8 cellular contexts compared by ENCODE assay signal in genomic region chr15:31434418-31435255, GRCh38.
DNase-seq lines count a peak whose midpoint lies in the region; ATAC-seq and TF ChIP-seq lines count a peak whose summit lies in the region.

No MANE protein-coding gene starts in this region.

- H3K27ac ChIP-seq in GM23338 (ENCODE audit: low read depth): no peak overlapping the region
- peak overlapping the region; percentile 64 for H3K27ac ChIP-seq in skeletal muscle tissue (ENCODE audit: low read depth, low read length)

- no peak overlapping the region; the same call in 1 of the 2 replicates for H3K4me2 ChIP-seq in GM23338

- H3K27me3 ChIP-seq in GM23338 (ENCODE audit: insufficient read depth) (peaks cover under 1% of the 10 kb centered on the region; the same call in 1 of the 2 replicates), skeletal muscle tissue (ENCODE audit: control insufficient read depth in 3 of 3, insufficient read depth in 3 of 3, low read length in 3 of 3) (no peaks in the 10 kb centered on the region)

- no peaks in the 10 kb centered on the region for H3K36me3 ChIP-seq in GM23338 (ENCODE audit: insufficient read depth)
- H3K36me3 ChIP-seq in skeletal muscle tissue (ENCODE audit: control insufficient read depth in 3 of 3, insufficient read depth in 3 of 3, low read length in 3 of 3): no peaks in the 10 kb centered on the region

- peak overlapping the region; percentile 14; the same call in 1 of the 2 replicates for H3K27ac Mint-ChIP-seq in GM23338

- H2AFZ ChIP-seq in GM23338: peak overlapping the region; percentile 89

- H3K4me3 Mint-ChIP-seq in GM23338: 0 out of 3 replicates have a peak overlapping the region, but pooled peaks have one; percentile 8

- peaks cover 12% of the 10 kb centered on the region for H3K4me1 Mint-ChIP-seq in GM23338

- H4K20me1 ChIP-seq in GM23338 (replicated peaks; ENCODE audit: insufficient read depth): no peaks in the 10 kb centered on the region

- peak; percentile 88 for DNase-seq in Daoy (ENCODE audit: low read depth)
- DNase-seq in GM23338 (ENCODE audit: low spot score): peak; percentile 11
- peak; percentile 48 for DNase-seq in NCI-H226
- peak; percentile 73 for DNase-seq in activated T-cell treated with anti-CD3 and anti-CD28 coated beads for 48 hours (ENCODE audit: low read depth)
- peak; percentile 88 for DNase-seq in fibroblast of villous mesenchyme (ENCODE audit: low read depth)
- no peak for DNase-seq in C1 segment of cervical spinal cord (lab: John Stamatoyannopoulos, UW)
- no peak for DNase-seq in DMS79 treated with DMSO at 0.1 percent for 48 hours (lab: John Stamatoyannopoulos, UW)

- no peaks in the 10 kb centered on the region; the same call in 2 of the 3 replicates for H3K9me3 Mint-ChIP-seq in GM23338

- H3K27me3 Mint-ChIP-seq in GM23338 (ENCODE audit: insufficient read depth, low read depth, poor library complexity): peaks cover 17% of the 10 kb centered on the region

- no peaks in the 10 kb centered on the region for H3K36me3 Mint-ChIP-seq in GM23338 (ENCODE audit: low read depth)

- H3K9me3 ChIP-seq in skeletal muscle tissue (ENCODE audit: control insufficient read depth in 3 of 3, low read length in 3 of 3): no peaks in the 10 kb centered on the region

- peaks cover 10% of the 10 kb centered on the region for H3K4me1 ChIP-seq in GM23338 (ENCODE audit: insufficient read depth)
- H3K4me1 ChIP-seq in skeletal muscle tissue (ENCODE audit: control insufficient read depth in 3 of 3, insufficient read depth in 3 of 3, low read length in 3 of 3): peaks cover 8 to 19% (median 12%) of the 10 kb centered on the region in 3 donors

- H3K79me2 ChIP-seq in GM23338 (replicated peaks; ENCODE audit: insufficient read depth): no peaks in the 10 kb centered on the region

- TF ChIP-seq CTCF in GM23338 (conservative IDR thresholded peaks at IDR 0.05; ENCODE audit: low read depth in 2 of 2) (no peak), fibroblast of villous mesenchyme (IDR thresholded peaks at IDR 0.05; ENCODE audit: insufficient read depth, low read depth, low read length) (no peak)

- H3K4me3 ChIP-seq in GM23338 (no peak overlapping the region), fibroblast of villous mesenchyme (ENCODE audit: low read depth, low read length) (no peak overlapping the region), skeletal muscle tissue (ENCODE audit: low read length in 3 of 3) (peak overlapping the region in 2 of 3 donors; percentile 16 to 39)

- peak overlapping the region in 1 of 3 donors; percentile 40 for H3K9ac ChIP-seq in skeletal muscle tissue (ENCODE audit: low read depth in 1 of 3, low read length in 3 of 3)

- no peaks in the 10 kb centered on the region for H3F3A ChIP-seq in GM23338 (replicated peaks; ENCODE audit: low read depth)

- ATAC-seq in GM23338: peak; percentile 9; the same call in 2 of the 3 replicates

- no peaks in the 10 kb centered on the region for H3K9me2 ChIP-seq in GM23338 (ENCODE audit: insufficient read depth)

TF ChIP-seq in GM23338, 12 proteins besides CTCF, POLR2A, EP300 and RAD21 (continues in another document):
- TF ChIP-seq STAT1 (IDR thresholded peaks at IDR 0.05; ENCODE audit: unreplicated experiment) (no peak), EZH2phosphoT487 (IDR thresholded peaks at IDR 0.05; ENCODE audit: unreplicated experiment) (no peak), ETS1 (IDR thresholded peaks at IDR 0.05) (no peak), ZNF331 (CRISPR knock-in tag; IDR thresholded peaks at IDR 0.05; ENCODE audit: low read depth) (no peak), REST (IDR thresholded peaks at IDR 0.05; ENCODE audit: unreplicated experiment) (no peak), NANOG (IDR thresholded peaks at IDR 0.05; ENCODE audit: borderline replicate concordance) (no peak), EZH2 (IDR thresholded peaks at IDR 0.05; ENCODE audit: low read depth, unreplicated experiment) (no peak), CREB1 (CRISPR knock-in tag; IDR thresholded peaks at IDR 0.05; ENCODE audit: low read depth) (no peak), POLR2AphosphoS5 (IDR thresholded peaks at IDR 0.05; ENCODE audit: low read depth) (no peak)

Comparison
In these comparisons a context has a peak if more than half of its experiments do, and no peak if none do; other contexts are left out.
1. DNase-seq: peak in Daoy (single experiment), GM23338 (single experiment), NCI-H226 (single experiment), activated T-cell treated with anti-CD3 and anti-CD28 coated beads for 48 hours (single experiment) and fibroblast of villous mesenchyme (single experiment); none in C1 segment of cervical spinal cord (0 of 14) and DMS79 treated with DMSO at 0.1 percent for 48 hours (single experiment).
2. H3K4me3 ChIP-seq: peak in skeletal muscle tissue (2 of 3); none in GM23338 (single experiment) and fibroblast of villous mesenchyme (single experiment).